Comparison of ENCODE assay signal across 15 cellular contexts in the genomic region with DNA sequence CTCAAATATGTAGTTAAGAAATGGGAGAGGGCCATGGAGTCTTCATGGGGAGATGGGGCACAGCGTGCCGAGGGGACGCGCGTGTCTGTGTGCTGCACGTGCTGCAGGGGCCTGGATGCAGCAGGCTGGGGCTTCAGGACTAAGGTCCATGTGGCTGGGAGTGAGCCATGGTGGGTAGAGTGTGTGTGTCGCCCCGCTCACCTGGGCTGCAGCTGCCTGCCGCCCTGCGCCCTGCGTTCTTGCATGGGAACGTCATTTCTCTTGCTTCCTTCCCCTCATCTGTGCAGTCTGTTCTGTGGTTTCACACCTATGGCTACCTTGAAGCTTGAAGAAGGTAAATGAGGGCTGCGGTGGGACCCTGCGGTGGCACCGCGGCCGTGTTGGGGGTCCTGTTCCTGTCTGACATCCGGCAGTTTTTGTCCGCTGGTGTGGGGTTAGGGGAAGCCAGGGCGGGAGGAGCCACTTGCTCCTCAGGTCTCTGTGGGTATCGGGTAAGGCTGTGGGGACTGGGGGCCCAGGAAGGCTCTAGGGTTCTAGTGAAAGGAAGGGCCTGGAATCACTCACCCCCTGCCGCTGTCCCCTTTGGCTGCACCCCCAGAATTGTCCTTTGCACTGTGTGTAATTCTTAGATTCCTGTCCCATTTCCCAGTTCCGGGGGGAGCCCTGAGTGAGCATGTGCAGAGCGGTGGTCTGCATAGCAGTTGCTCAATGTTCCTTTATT. TPM values are rescaled to one million over a fixed set of nuclear protein-coding genes. Genes with fewer than 3 reads are reported as not detected.
DNase-seq lines count a peak whose midpoint lies in the region; ATAC-seq and TF ChIP-seq lines count a peak whose summit lies in the region.
"Had no signal": no experiment of that assay in that cellular context is flagged by ENCODE, and none has a peak within 500 bp of the region (broad histone marks: within the 10 kb centered on the region; RNA-seq: fewer than 3 reads in every experiment).

No MANE protein-coding gene starts in this region.

- peaks cover 8% of the 10 kb centered on the region for H3K27me3 Mint-ChIP-seq in activated CD8-positive, alpha-beta T cell treated with anti-CD3 and anti-CD28 coated beads for 36 hours
- H3K27me3 Mint-ChIP-seq: memory B cell; stimulated activated naive CD8-positive, alpha-beta T cell treated with anti-CD3 and anti-CD28 coated beads, Interleukin-15, Interleukin-2, amounts not matched to agents 100 ng/mL and 50 ng/mL, for 24 hours had no signal

- peaks cover 8% of the 10 kb centered on the region for H3K4me1 Mint-ChIP-seq in activated CD8-positive, alpha-beta T cell treated with anti-CD3 and anti-CD28 coated beads for 36 hours (ENCODE audit: low read depth)
- peaks cover 34% of the 10 kb centered on the region for H3K4me1 Mint-ChIP-seq in stimulated activated effector memory CD8-positive, alpha-beta T cell treated with anti-CD3 and anti-CD28 coated beads, Interleukin-12 subunit alpha, Interleukin-12 subunit beta, amount 100 ng/mL, for 72 hours
- H3K4me1 Mint-ChIP-seq: memory B cell had no signal

- peak; percentile 84 for DNase-seq in NK-92 treated with Interleukin-12 subunit alpha and Interleukin-12 subunit beta, amount 100 ng/mL, for 24 hours (lab: John Stamatoyannopoulos, UW)
- no peak for DNase-seq in NK-92 (lab: John Stamatoyannopoulos, UW; ENCODE audit: unreplicated experiment)
- DNase-seq in activated CD8-positive, alpha-beta T cell treated with anti-CD3 and anti-CD28 coated beads for 36 hours, result peak; percentile 61
- peak; percentile 40 for DNase-seq in islet precursor cell
- DNase-seq in stimulated activated effector memory CD8-positive, alpha-beta T cell treated with anti-CD3 and anti-CD28 coated beads, Interleukin-12 subunit alpha, Interleukin-12 subunit beta, amount 100 ng/mL, for 72 hours (ENCODE audit: low spot score in 2 of 2), result peak in 1 of 2 donors; percentile 58
- DNase-seq in cerebellum (ENCODE audit: low spot score), result no peak
- DNase-seq: colonic mucosa, Karpas-422, NCI-H1436 treated with DMSO at 0.1 percent for 48 hours, NCI-H446, nucleus accumbens had no signal

- ATAC-seq in activated CD8-positive, alpha-beta T cell treated with anti-CD3 and anti-CD28 coated beads for 36 hours, result peak; percentile 78
- ATAC-seq in stimulated activated effector memory CD8-positive, alpha-beta T cell treated with anti-CD3 and anti-CD28 coated beads, Interleukin-12 subunit alpha, Interleukin-12 subunit beta, amount 100 ng/mL, for 72 hours, result peak; percentile 33
- ATAC-seq in HG03469 (IDR thresholded peaks at IDR 0.05; ENCODE audit: unreplicated experiment), result no peak
- ATAC-seq in HG02970 (IDR thresholded peaks at IDR 0.05; ENCODE audit: low FRiP score, unreplicated experiment), result no peak

- no peak overlapping the region for H3K4me3 Mint-ChIP-seq in activated CD8-positive, alpha-beta T cell treated with anti-CD3 and anti-CD28 coated beads for 36 hours
- H3K4me3 Mint-ChIP-seq in stimulated activated effector memory CD8-positive, alpha-beta T cell treated with anti-CD3 and anti-CD28 coated beads, Interleukin-12 subunit alpha, Interleukin-12 subunit beta, amount 100 ng/mL, for 72 hours, result peak overlapping the region; percentile 17
- H3K4me3 Mint-ChIP-seq: memory B cell; stimulated activated naive CD8-positive, alpha-beta T cell treated with anti-CD3 and anti-CD28 coated beads, Interleukin-15, Interleukin-2, amounts not matched to agents 100 ng/mL and 50 ng/mL, for 24 hours had no signal

- no peak overlapping the region for H3K27ac Mint-ChIP-seq in activated CD8-positive, alpha-beta T cell treated with anti-CD3 and anti-CD28 coated beads for 36 hours
- H3K27ac Mint-ChIP-seq in stimulated activated effector memory CD8-positive, alpha-beta T cell treated with anti-CD3 and anti-CD28 coated beads, Interleukin-12 subunit alpha, Interleukin-12 subunit beta, amount 100 ng/mL, for 72 hours, result no peak overlapping the region
- H3K27ac Mint-ChIP-seq: memory B cell; stimulated activated naive CD8-positive, alpha-beta T cell treated with anti-CD3 and anti-CD28 coated beads, Interleukin-15, Interleukin-2, amounts not matched to agents 100 ng/mL and 50 ng/mL, for 24 hours had no signal

- POLR2A ChIA-PET in activated CD8-positive, alpha-beta T cell treated with anti-CD3 and anti-CD28 coated beads for 36 hours (lab: Charles Lee), result no interaction called here

- CTCF ChIA-PET in activated CD8-positive, alpha-beta T cell treated with anti-CD3 and anti-CD28 coated beads for 36 hours (lab: Charles Lee), result no interaction called here

- H3K9me3 Mint-ChIP-seq in activated CD8-positive, alpha-beta T cell treated with anti-CD3 and anti-CD28 coated beads for 36 hours, result no peaks in the 10 kb centered on the region
- no peaks in the 10 kb centered on the region for H3K9me3 Mint-ChIP-seq in stimulated activated effector memory CD8-positive, alpha-beta T cell treated with anti-CD3 and anti-CD28 coated beads, Interleukin-12 subunit alpha, Interleukin-12 subunit beta, amount 100 ng/mL, for 72 hours
- H3K9me3 Mint-ChIP-seq: memory B cell; stimulated activated naive CD8-positive, alpha-beta T cell treated with anti-CD3 and anti-CD28 coated beads, Interleukin-15, Interleukin-2, amounts not matched to agents 100 ng/mL and 50 ng/mL, for 24 hours had no signal

- intact Hi-C loops in activated CD8-positive, alpha-beta T cell treated with anti-CD3 and anti-CD28 coated beads for 36 hours (cut with micrococcal nuclease), result no loop called here

- H3K36me3 Mint-ChIP-seq in activated CD8-positive, alpha-beta T cell treated with anti-CD3 and anti-CD28 coated beads for 36 hours (ENCODE audit: low read depth), result no peaks in the 10 kb centered on the region
- H3K36me3 Mint-ChIP-seq in stimulated activated effector memory CD8-positive, alpha-beta T cell treated with anti-CD3 and anti-CD28 coated beads, Interleukin-12 subunit alpha, Interleukin-12 subunit beta, amount 100 ng/mL, for 72 hours, result no peaks in the 10 kb centered on the region
- H3K36me3 Mint-ChIP-seq: memory B cell had no signal

- no peak for TF ChIP-seq CTCF in activated CD8-positive, alpha-beta T cell treated with anti-CD3 and anti-CD28 coated beads for 36 hours (IDR thresholded peaks at IDR 0.05)

RNA-seq across cellular contexts. Expression of a gene that starts 54.1 kb away (rescaled TPM):
- total RNA-seq in activated CD8-positive, alpha-beta T cell treated with anti-CD3 and anti-CD28 coated beads for 36 hours, result 10 to 100 TPM; 12.5 to 13.0 TPM
- 39.7 TPM for total RNA-seq in cerebellum

Comparison
In these comparisons a context has a peak if more than half of its experiments do, and no peak if none do; other contexts are left out.
1. DNase-seq: peak in NK-92 treated with Interleukin-12 subunit alpha and Interleukin-12 subunit beta, amount 100 ng/mL, for 24 hours (single experiment), activated CD8-positive, alpha-beta T cell treated with anti-CD3 and anti-CD28 coated beads for 36 hours (single experiment) and islet precursor cell (single experiment); none in NK-92 (single experiment) and cerebellum (single experiment).
2. ATAC-seq: peak in activated CD8-positive, alpha-beta T cell treated with anti-CD3 and anti-CD28 coated beads for 36 hours (single experiment) and stimulated activated effector memory CD8-positive, alpha-beta T cell treated with anti-CD3 and anti-CD28 coated beads, Interleukin-12 subunit alpha, Interleukin-12 subunit beta, amount 100 ng/mL, for 72 hours (single experiment); none in HG03469 (single experiment) and HG02970 (single experiment).